1 cellular context compared by ENCODE assay signal in genomic region chr16:13915033-13915635, GRCh38.
TF ChIP-seq lines count a peak whose summit lies in the region.

No MANE protein-coding gene starts in this region.

TF ChIP-seq in HepG2, 621 proteins besides CTCF, POLR2A, EP300 and RAD21 (continued from another document and continues in another):
- TF ChIP-seq NKX3-1 (CRISPR knock-in tag; IDR thresholded peaks at IDR 0.05) (no peak), ZNF841 (CRISPR knock-in tag; IDR thresholded peaks at IDR 0.05; ENCODE audit: borderline replicate concordance) (no peak), ZNF264 (CRISPR knock-in tag; IDR thresholded peaks at IDR 0.05) (peak; percentile 83; the same call in 1 of the 2 replicates), ZNF572 (CRISPR knock-in tag; IDR thresholded peaks at IDR 0.05) (peak; percentile 51; the same call in 1 of the 2 replicates), MIER2 (CRISPR knock-in tag; IDR thresholded peaks at IDR 0.05) (peak; percentile 38; the same call in 1 of the 2 replicates), SOX6 (IDR thresholded peaks at IDR 0.05) (no peak), SOX6 (CRISPR knock-in tag; IDR thresholded peaks at IDR 0.05) (peak; percentile 60), ZBTB40 (IDR thresholded peaks at IDR 0.05) (no peak), ZBTB40 (CRISPR knock-in tag; IDR thresholded peaks at IDR 0.05) (peak; percentile 78; the same call in 1 of the 2 replicates), FOXA1 (IDR thresholded peaks at IDR 0.05) (no peak), FOXA1 (CRISPR knock-in tag; IDR thresholded peaks at IDR 0.05) (no peak), HNF1B (CRISPR knock-in tag; IDR thresholded peaks at IDR 0.05) (peak; percentile 96), ZNF552 (CRISPR knock-in tag; IDR thresholded peaks at IDR 0.05; ENCODE audit: borderline replicate concordance) (0 out of 2 replicates have a peak, but pooled peaks have one; percentile 44), ZBTB10 (CRISPR knock-in tag; IDR thresholded peaks at IDR 0.05; ENCODE audit: borderline replicate concordance) (no peak), AGO1 (IDR thresholded peaks at IDR 0.05; ENCODE audit: low read depth, low read length, poor library complexity, severe bottlenecking) (no peak), ZFP82 (CRISPR knock-in tag; IDR thresholded peaks at IDR 0.05; ENCODE audit: borderline replicate concordance) (0 out of 2 replicates have a peak, but pooled peaks have one; percentile 51), ZGPAT (CRISPR knock-in tag; IDR thresholded peaks at IDR 0.05) (peak; percentile 80), ZNF816 (CRISPR knock-in tag; IDR thresholded peaks at IDR 0.05; ENCODE audit: borderline replicate concordance) (peak; percentile 76; the same call in 1 of the 2 replicates), IRF9 (CRISPR knock-in tag; IDR thresholded peaks at IDR 0.05; ENCODE audit: borderline replicate concordance) (peak; percentile 97), ZNF770 (CRISPR knock-in tag; IDR thresholded peaks at IDR 0.05) (no peak), ZBTB38 (CRISPR knock-in tag; IDR thresholded peaks at IDR 0.05) (peak; percentile 85), YEATS4 (CRISPR knock-in tag; IDR thresholded peaks at IDR 0.05; ENCODE audit: borderline replicate concordance) (peak; percentile 51; the same call in 1 of the 2 replicates), MLLT10 (CRISPR knock-in tag; IDR thresholded peaks at IDR 0.05) (no peak), RARA (CRISPR knock-in tag; IDR thresholded peaks at IDR 0.05) (peak; percentile 65), TARDBP (CRISPR knock-in tag; IDR thresholded peaks at IDR 0.05) (peak; percentile 88; the same call in 1 of the 2 replicates), SPEN (CRISPR knock-in tag; IDR thresholded peaks at IDR 0.05; ENCODE audit: low read depth) (peak; percentile 64; the same call in 1 of the 2 replicates), ZNF629 (CRISPR knock-in tag; conservative IDR thresholded peaks at IDR 0.05) (0 out of 2 replicates have a peak, but pooled peaks have one; percentile 34), MIXL1 (CRISPR knock-in tag; IDR thresholded peaks at IDR 0.05) (peak; percentile 75; the same call in 1 of the 2 replicates), ZSCAN31 (CRISPR knock-in tag; IDR thresholded peaks at IDR 0.05; ENCODE audit: low read depth) (0 out of 2 replicates have a peak, but pooled peaks have one; percentile 33), SIX1 (CRISPR knock-in tag; IDR thresholded peaks at IDR 0.05; ENCODE audit: borderline replicate concordance) (peak; percentile 6; the same call in 1 of the 2 replicates), ZNF337 (CRISPR knock-in tag; IDR thresholded peaks at IDR 0.05; ENCODE audit: borderline replicate concordance, low read depth) (no peak), CHD2 (IDR thresholded peaks at IDR 0.05; ENCODE audit: low read depth, low read length) (no peak), CC2D1A (CRISPR knock-in tag; IDR thresholded peaks at IDR 0.05) (no peak), CREM (IDR thresholded peaks at IDR 0.05) (peak; percentile 49; the same call in 1 of the 2 replicates), CREM (CRISPR knock-in tag; IDR thresholded peaks at IDR 0.05) (no peak), TBX2 (CRISPR knock-in tag; IDR thresholded peaks at IDR 0.05; ENCODE audit: borderline replicate concordance) (peak; percentile 86), EZH2 (conservative IDR thresholded peaks at IDR 0.05; ENCODE audit: low read depth, low read length) (no peak), STAT6 (CRISPR knock-in tag; IDR thresholded peaks at IDR 0.05; ENCODE audit: borderline replicate concordance) (peak; percentile 80), SNAPC2 (CRISPR knock-in tag; IDR thresholded peaks at IDR 0.05) (peak; percentile 92), KDM5B (CRISPR knock-in tag; IDR thresholded peaks at IDR 0.05; ENCODE audit: borderline replicate concordance) (0 out of 2 replicates have a peak, but pooled peaks have one; percentile 45), ZNF274 (CRISPR knock-in tag; IDR thresholded peaks at IDR 0.05) (peak; percentile 92), ZNF567 (CRISPR knock-in tag; IDR thresholded peaks at IDR 0.05; ENCODE audit: borderline replicate concordance) (peak; percentile 29; the same call in 1 of the 2 replicates), ZNF672 (CRISPR knock-in tag; IDR thresholded peaks at IDR 0.05) (no peak)
